In the genomic region with DNA sequence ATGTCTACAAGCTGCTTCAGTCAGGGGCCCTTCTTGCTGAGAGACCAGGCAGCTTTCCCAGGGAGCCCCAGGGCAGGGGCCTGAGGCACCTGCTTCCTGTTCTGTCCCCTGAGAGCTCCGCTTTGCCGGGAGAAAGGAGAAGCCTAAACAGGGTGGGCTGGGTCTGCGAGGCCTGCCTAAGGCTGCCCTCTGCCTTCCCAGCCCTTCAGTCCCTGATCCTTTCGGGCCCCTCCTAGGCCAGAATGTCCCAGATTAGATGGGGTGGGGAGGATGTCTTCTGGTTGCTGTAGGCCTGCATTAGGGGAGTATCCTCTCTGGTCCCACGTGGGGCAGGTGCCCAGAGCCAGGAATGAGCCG, we compare ENCODE assay signal across 1 cellular context.
TF ChIP-seq lines count a peak whose summit lies in the region.

No MANE protein-coding gene starts in this region.

TF ChIP-seq in SK-N-SH treated with all-trans-retinoic acid at 6 μM for 48 hours, 23 proteins besides CTCF, POLR2A, EP300 and RAD21 (continued from another document):
- TF ChIP-seq, protein P1, sequence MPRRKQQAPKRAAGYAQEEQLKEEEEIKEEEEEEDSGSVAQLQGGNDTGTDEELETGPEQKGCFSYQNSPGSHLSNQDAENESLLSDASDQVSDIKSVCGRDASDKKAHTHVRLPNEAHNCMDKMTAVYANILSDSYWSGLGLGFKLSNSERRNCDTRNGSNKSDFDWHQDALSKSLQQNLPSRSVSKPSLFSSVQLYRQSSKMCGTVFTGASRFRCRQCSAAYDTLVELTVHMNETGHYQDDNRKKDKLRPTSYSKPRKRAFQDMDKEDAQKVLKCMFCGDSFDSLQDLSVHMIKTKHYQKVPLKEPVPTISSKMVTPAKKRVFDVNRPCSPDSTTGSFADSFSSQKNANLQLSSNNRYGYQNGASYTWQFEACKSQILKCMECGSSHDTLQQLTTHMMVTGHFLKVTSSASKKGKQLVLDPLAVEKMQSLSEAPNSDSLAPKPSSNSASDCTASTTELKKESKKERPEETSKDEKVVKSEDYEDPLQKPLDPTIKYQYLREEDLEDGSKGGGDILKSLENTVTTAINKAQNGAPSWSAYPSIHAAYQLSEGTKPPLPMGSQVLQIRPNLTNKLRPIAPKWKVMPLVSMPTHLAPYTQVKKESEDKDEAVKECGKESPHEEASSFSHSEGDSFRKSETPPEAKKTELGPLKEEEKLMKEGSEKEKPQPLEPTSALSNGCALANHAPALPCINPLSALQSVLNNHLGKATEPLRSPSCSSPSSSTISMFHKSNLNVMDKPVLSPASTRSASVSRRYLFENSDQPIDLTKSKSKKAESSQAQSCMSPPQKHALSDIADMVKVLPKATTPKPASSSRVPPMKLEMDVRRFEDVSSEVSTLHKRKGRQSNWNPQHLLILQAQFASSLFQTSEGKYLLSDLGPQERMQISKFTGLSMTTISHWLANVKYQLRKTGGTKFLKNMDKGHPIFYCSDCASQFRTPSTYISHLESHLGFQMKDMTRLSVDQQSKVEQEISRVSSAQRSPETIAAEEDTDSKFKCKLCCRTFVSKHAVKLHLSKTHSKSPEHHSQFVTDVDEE (CRISPR knock-in tag; IDR thresholded peaks at IDR 0.05) = no peak
- TF ChIP-seq, protein P2, sequence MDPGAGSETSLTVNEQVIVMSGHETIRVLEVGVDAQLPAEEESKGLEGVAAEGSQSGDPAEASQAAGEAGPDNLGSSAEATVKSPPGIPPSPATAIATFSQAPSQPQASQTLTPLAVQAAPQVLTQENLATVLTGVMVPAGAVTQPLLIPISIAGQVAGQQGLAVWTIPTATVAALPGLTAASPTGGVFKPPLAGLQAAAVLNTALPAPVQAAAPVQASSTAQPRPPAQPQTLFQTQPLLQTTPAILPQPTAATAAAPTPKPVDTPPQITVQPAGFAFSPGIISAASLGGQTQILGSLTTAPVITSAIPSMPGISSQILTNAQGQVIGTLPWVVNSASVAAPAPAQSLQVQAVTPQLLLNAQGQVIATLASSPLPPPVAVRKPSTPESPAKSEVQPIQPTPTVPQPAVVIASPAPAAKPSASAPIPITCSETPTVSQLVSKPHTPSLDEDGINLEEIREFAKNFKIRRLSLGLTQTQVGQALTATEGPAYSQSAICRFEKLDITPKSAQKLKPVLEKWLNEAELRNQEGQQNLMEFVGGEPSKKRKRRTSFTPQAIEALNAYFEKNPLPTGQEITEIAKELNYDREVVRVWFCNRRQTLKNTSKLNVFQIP (CRISPR knock-in tag; IDR thresholded peaks at IDR 0.05; ENCODE audit: borderline replicate concordance, low read depth) = no peak
- TF ChIP-seq ZNF8 (CRISPR knock-in tag; IDR thresholded peaks at IDR 0.05) (no peak), SNAI2 (CRISPR knock-in tag; IDR thresholded peaks at IDR 0.05) (no peak)
